20 cellular contexts compared by ENCODE assay signal in genomic region chr20:54140486-54140885, GRCh38. TPM values are rescaled to one million over a fixed set of nuclear protein-coding genes. Genes with fewer than 3 reads are reported as not detected.
"Had no signal": no experiment of that assay in that cellular context is flagged by ENCODE, and none has a peak within 500 bp of the region (broad histone marks: within the 10 kb centered on the region; RNA-seq: fewer than 3 reads in every experiment).

No MANE protein-coding gene starts in this region.

- H3K4me3 ChIP-seq: dorsolateral prefrontal cortex, spleen, suprapubic skin had no signal

- H3K9me3 Mint-ChIP-seq: stimulated activated naive CD8-positive, alpha-beta T cell treated with anti-CD3 and anti-CD28 coated beads, Interleukin-15, Interleukin-2, amounts not matched to agents 100 ng/mL and 50 ng/mL, for 24 hours had no signal

- H3K4me1 ChIP-seq: spleen, suprapubic skin had no signal

- H3K27me3 Mint-ChIP-seq: progenitor cell of endocrine pancreas, type B pancreatic cell had no signal

- H3K4me3 Mint-ChIP-seq: endodermal cell; nephron progenitor cell; stimulated activated naive CD8-positive, alpha-beta T cell treated with anti-CD3 and anti-CD28 coated beads, Interleukin-15, Interleukin-2, amounts not matched to agents 100 ng/mL and 50 ng/mL, for 24 hours; type B pancreatic cell had no signal

- H3K9me3 ChIP-seq: suprapubic skin had no signal

- ATAC-seq: left ventricle myocardium superior, right cardiac atrium had no signal

- DNase-seq: activated CD4-positive, alpha-beta T cell treated with anti-CD3 and anti-CD28 coated beads, Interleukin-2, amount 50 U/mL, for 4 hours; activated CD4-positive, CD25-positive, alpha-beta regulatory T cell treated with anti-CD3 and anti-CD28 coated beads, Interleukin-2, amount 50 U/mL, for 72 hours; activated naive CD4-positive, alpha-beta T cell treated with Interleukin-2 at 50 U/mL for 16 hours; activated T-cell treated with anti-CD3 and anti-CD28 coated beads for 4 hours; anterior cingulate cortex; dorsolateral prefrontal cortex; endodermal cell; erythroblast; hypothalamus; left ventricle myocardium superior; nephron progenitor cell; occipital lobe; right cardiac atrium; spleen had no signal

- H3K4me1 Mint-ChIP-seq: endodermal cell, nephron progenitor cell had no signal

- H3K27ac Mint-ChIP-seq: endodermal cell; nephron progenitor cell; progenitor cell of endocrine pancreas; stimulated activated naive CD8-positive, alpha-beta T cell treated with anti-CD3 and anti-CD28 coated beads, Interleukin-15, Interleukin-2, amounts not matched to agents 100 ng/mL and 50 ng/mL, for 24 hours; type B pancreatic cell had no signal

- H3K36me3 ChIP-seq: spleen, suprapubic skin had no signal

- H3K27ac ChIP-seq: dorsolateral prefrontal cortex, spleen, suprapubic skin had no signal

RNA-seq across cellular contexts. Expression of gene CYP24A1, which starts 33.3 kb away (rescaled TPM):
- total RNA-seq: left ventricle myocardium superior; mesenteric fat pad; occipital lobe; progenitor cell of endocrine pancreas; right cardiac atrium; spleen; T-helper 1 cell treated with Interleukin-12 subunit alpha and Interleukin-12 subunit beta and Interleukin-4 antibody, amounts not matched to agents 30 ng/mL and 1 ng/mL, for 36 hours had no signal
- polyA plus RNA-seq: right cardiac atrium, spleen had no signal
